Comparison of ENCODE assay signal across 8 cellular contexts in the genomic region with DNA sequence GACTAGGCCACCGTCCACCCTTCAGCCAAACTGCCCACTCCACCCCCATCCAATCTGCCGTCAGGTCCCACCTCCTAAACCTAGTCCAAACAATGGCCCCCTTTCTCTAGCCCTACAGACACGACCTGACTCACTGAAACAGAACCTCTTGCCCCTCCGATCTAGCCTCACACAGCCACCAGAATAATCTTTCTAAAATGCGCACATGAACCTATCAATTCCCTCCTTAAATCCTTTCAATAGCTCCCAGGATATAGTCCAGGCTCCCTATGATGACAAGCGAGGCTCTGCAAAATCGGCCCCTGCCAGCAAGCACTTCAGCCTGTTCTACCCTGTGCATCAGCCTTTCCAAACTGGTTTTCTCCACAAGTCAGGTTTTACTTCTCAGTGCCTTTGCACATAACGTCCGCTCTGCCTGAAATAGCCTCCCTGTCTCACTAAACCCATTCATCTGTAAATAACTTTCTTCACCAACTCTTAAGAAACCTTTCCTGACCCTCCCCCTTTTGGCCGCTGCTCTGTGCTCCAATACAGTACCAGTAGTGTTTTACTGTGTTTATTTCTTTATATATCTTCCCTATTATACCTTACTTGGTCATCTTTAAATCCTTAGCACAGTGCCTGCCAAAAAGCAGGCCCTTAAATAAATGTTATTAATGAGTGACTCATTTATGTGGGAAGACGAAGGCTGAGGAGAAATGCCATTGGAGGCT.
DNase-seq lines count a peak whose midpoint lies in the region; ATAC-seq lines count a peak whose summit lies in the region.

No MANE protein-coding gene starts in this region.

- no peaks in the 10 kb centered on the region; the same call in 1 of the 2 replicates for H3K27me3 ChIP-seq in iPS DF 6.9 (ENCODE audit: control insufficient read depth, insufficient read depth, low read length)

- no peaks in the 10 kb centered on the region for H3K9me3 ChIP-seq in iPS DF 6.9 (ENCODE audit: control insufficient read depth, insufficient read depth, low read length)

- no CpG with 5 or more reads among the region's 11 CpGs for WGBS in iPS DF 6.9 (ENCODE audit: insufficient coverage, insufficient read length)

- peak overlapping the region; percentile 53 for H3K4me3 Mint-ChIP-seq in activated naive CD8-positive, alpha-beta T cell treated with anti-CD3 and anti-CD28 coated beads, Interleukin-2, amount 50 U/mL, for 24 hours
- H3K4me3 Mint-ChIP-seq in stimulated activated naive B cell treated with anti-CD40 and anti-IgM and Interleukin-4, amounts not matched to agents 10 μg/mL and 1 μg/mL and 100 μg/mL, for 72 hours: peak overlapping the region; percentile 79 to 85

- peak overlapping the region; percentile 47; the same call in 1 of the 2 replicates for H3K4me3 ChIP-seq in iPS DF 6.9 (ENCODE audit: low read length)

- no peaks in the 10 kb centered on the region for H3K36me3 Mint-ChIP-seq in activated naive CD8-positive, alpha-beta T cell treated with anti-CD3 and anti-CD28 coated beads, Interleukin-2, amount 50 U/mL, for 24 hours (ENCODE audit: low read depth)
- peaks cover 3 to 4% of the 10 kb centered on the region in 2 donors for H3K36me3 Mint-ChIP-seq in stimulated activated naive B cell treated with anti-CD40 and anti-IgM and Interleukin-4, amounts not matched to agents 10 μg/mL and 1 μg/mL and 100 μg/mL, for 72 hours

- ATAC-seq in activated naive CD8-positive, alpha-beta T cell treated with anti-CD3 and anti-CD28 coated beads, Interleukin-2, amount 50 U/mL, for 24 hours: no peak
- peak in 1 of 2 donors; percentile 24 for ATAC-seq in stimulated activated naive B cell treated with anti-CD40 and anti-IgM and Interleukin-4, amounts not matched to agents 10 μg/mL and 1 μg/mL and 100 μg/mL, for 72 hours (replicated peaks)
- no peak for ATAC-seq in HG02981 (IDR thresholded peaks at IDR 0.05; ENCODE audit: unreplicated experiment)

- peaks cover 6% of the 10 kb centered on the region for H3K4me1 ChIP-seq in iPS DF 6.9 (ENCODE audit: control insufficient read depth, insufficient read depth, low read length)

- H3K9me3 Mint-ChIP-seq in activated naive CD8-positive, alpha-beta T cell treated with anti-CD3 and anti-CD28 coated beads, Interleukin-2, amount 50 U/mL, for 24 hours: no peaks in the 10 kb centered on the region
- H3K9me3 Mint-ChIP-seq in stimulated activated naive B cell treated with anti-CD40 and anti-IgM and Interleukin-4, amounts not matched to agents 10 μg/mL and 1 μg/mL and 100 μg/mL, for 72 hours: no peaks in the 10 kb centered on the region

- DNase-seq in NCI-H2227 treated with DMSO at 0.1 percent for 48 hours (lab: John Stamatoyannopoulos, UW): peak; percentile 82
- DNase-seq in NCI-H2227 (lab: John Stamatoyannopoulos, UW; ENCODE audit: unreplicated experiment): no peak
- no peak for DNase-seq in activated naive CD8-positive, alpha-beta T cell treated with anti-CD3 and anti-CD28 coated beads, Interleukin-2, amount 50 U/mL, for 24 hours
- no peak for DNase-seq in iPS DF 6.9 (ENCODE audit: low read depth, low spot score)
- DNase-seq in stimulated activated naive B cell treated with anti-CD40 and anti-IgM and Interleukin-4, amounts not matched to agents 10 μg/mL and 1 μg/mL and 100 μg/mL, for 72 hours: no peak
- DNase-seq in D341Med (ENCODE audit: low spot score): no peak
- DNase-seq in NCI-H1105 treated with DMSO at 0.1 percent for 48 hours (lab: John Stamatoyannopoulos, UW): no peak

- no peaks in the 10 kb centered on the region for H3K27me3 Mint-ChIP-seq in activated naive CD8-positive, alpha-beta T cell treated with anti-CD3 and anti-CD28 coated beads, Interleukin-2, amount 50 U/mL, for 24 hours
- H3K27me3 Mint-ChIP-seq in stimulated activated naive B cell treated with anti-CD40 and anti-IgM and Interleukin-4, amounts not matched to agents 10 μg/mL and 1 μg/mL and 100 μg/mL, for 72 hours: no peaks in the 10 kb centered on the region

- H3K27ac Mint-ChIP-seq in activated naive CD8-positive, alpha-beta T cell treated with anti-CD3 and anti-CD28 coated beads, Interleukin-2, amount 50 U/mL, for 24 hours: peak overlapping the region; percentile 57
- H3K27ac Mint-ChIP-seq in stimulated activated naive B cell treated with anti-CD40 and anti-IgM and Interleukin-4, amounts not matched to agents 10 μg/mL and 1 μg/mL and 100 μg/mL, for 72 hours: peak overlapping the region; percentile 97

- peaks cover 12% of the 10 kb centered on the region for H3K4me1 Mint-ChIP-seq in activated naive CD8-positive, alpha-beta T cell treated with anti-CD3 and anti-CD28 coated beads, Interleukin-2, amount 50 U/mL, for 24 hours
- H3K4me1 Mint-ChIP-seq in stimulated activated naive B cell treated with anti-CD40 and anti-IgM and Interleukin-4, amounts not matched to agents 10 μg/mL and 1 μg/mL and 100 μg/mL, for 72 hours: peaks cover 16 to 18% of the 10 kb centered on the region in 2 donors

- H3K27ac ChIP-seq in iPS DF 6.9 (ENCODE audit: low read length): peak overlapping the region; percentile 15

- H3K36me3 ChIP-seq in iPS DF 6.9 (ENCODE audit: control insufficient read depth, insufficient read depth, low read length): no peaks in the 10 kb centered on the region
